Comparison of ENCODE assay signal across 9 cellular contexts in the genomic region with DNA sequence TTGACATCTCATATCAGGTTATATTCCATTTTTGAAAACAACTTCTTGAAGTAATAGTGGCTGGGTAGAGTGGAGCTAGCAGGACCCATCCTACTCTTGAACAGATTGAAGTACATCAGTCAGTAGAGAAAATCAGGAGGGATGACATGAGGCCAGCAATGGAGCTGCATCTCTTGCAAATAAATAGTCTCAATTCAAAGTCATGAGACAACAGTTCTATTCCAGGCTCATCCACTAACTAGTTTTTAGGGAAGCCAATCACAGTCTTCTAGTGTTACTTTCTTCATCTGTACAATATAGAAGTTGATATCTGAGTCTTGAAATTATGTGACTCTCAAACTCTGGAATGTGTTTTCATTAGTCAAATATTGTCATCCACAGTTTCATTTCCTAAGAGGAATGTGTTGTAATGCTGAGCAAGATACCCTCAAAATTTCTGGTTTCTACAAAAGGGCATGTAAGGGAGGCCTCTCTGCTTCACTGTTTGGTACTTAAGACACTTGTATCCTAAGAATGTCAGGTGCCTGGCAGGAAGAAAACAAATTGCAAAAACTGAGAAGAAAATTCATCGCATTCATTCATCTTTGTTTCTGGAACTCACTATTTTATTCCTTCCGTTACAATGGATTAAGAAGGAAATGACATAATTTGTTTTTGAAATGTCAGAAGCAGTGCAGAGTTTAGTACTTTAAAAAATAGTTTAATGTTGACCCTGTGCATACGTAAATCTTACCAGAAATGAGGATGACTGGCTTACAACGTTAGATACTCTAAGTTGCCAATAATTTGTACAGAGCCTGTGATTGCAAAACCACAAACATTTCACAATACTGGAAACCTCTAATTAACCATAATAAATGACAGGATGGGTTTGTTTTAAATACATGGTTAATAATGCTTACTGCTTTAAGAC.
DNase-seq lines count a peak whose midpoint lies in the region; ATAC-seq, FAIRE-seq and TF ChIP-seq lines count a peak whose summit lies in the region.
"Had no signal": no experiment of that assay in that cellular context is flagged by ENCODE, and none has a peak within 500 bp of the region (broad histone marks: within the 10 kb centered on the region; RNA-seq: fewer than 3 reads in every experiment).

No MANE protein-coding gene starts in this region.

- no peaks in the 10 kb centered on the region for H3K36me3 ChIP-seq in right atrium auricular region
- H3K36me3 ChIP-seq in skeletal muscle satellite cell (ENCODE audit: insufficient read depth, low read length) = no peaks in the 10 kb centered on the region

- H3K4me3 ChIP-seq in right atrium auricular region (no peak overlapping the region), skeletal muscle satellite cell (ENCODE audit: low read length) (peak overlapping the region; percentile 23)

- H3K9me3 ChIP-seq in right atrium auricular region (no peaks in the 10 kb centered on the region), skeletal muscle satellite cell (replicated peaks; ENCODE audit: low read length) (no peaks in the 10 kb centered on the region)

- peaks cover 0 to 51% of the 10 kb centered on the region in 2 donors for H3K4me1 ChIP-seq in right atrium auricular region
- H3K4me1 ChIP-seq in skeletal muscle satellite cell (ENCODE audit: control insufficient read depth, insufficient read depth, low read length) = peaks cover 48% of the 10 kb centered on the region

- no peak for TF ChIP-seq POLR2A in H54 (IDR thresholded peaks at IDR 0.05; ENCODE audit: low read depth, low read length)

- FAIRE-seq in H54 (lab: Jason Lieb, UNC) = peak; percentile 85

- ATAC-seq in GM18873 (IDR thresholded peaks at IDR 0.05; ENCODE audit: low FRiP score, unreplicated experiment) = no peak
- ATAC-seq in HG03571 (IDR thresholded peaks at IDR 0.05; ENCODE audit: unreplicated experiment) = no peak

- H3K9ac ChIP-seq in skeletal muscle satellite cell (ENCODE audit: low read depth, low read length) = peak overlapping the region; percentile 76

- DNase-seq in H54 (ENCODE audit: insufficient read length, low spot score) = no peak
- DNase-seq in astrocyte of the hippocampus (ENCODE audit: low read depth, low spot score) = peak; percentile 48
- no peak for DNase-seq in right atrium auricular region (ENCODE audit: low spot score)
- DNase-seq in NCI-H345 treated with DMSO at 0.1 percent for 48 hours (lab: John Stamatoyannopoulos, UW; ENCODE audit: unreplicated experiment) = no peak
- no peak for DNase-seq in SHP77 treated with DMSO at 0.1 percent for 48 hours (lab: John Stamatoyannopoulos, UW)
- DNase-seq: SIG-M5 had no signal

- no peak for TF ChIP-seq CTCF in right atrium auricular region (IDR thresholded peaks at IDR 0.05)

- H3K27me3 ChIP-seq in right atrium auricular region (no peaks in the 10 kb centered on the region), skeletal muscle satellite cell (ENCODE audit: control insufficient read depth, insufficient read depth, low read length) (no peaks in the 10 kb centered on the region)

- peak overlapping the region; percentile 81 to 89 for H3K27ac ChIP-seq in right atrium auricular region

- peak overlapping the region; percentile 62 for H3K4me2 ChIP-seq in skeletal muscle satellite cell (ENCODE audit: low read length)
